Comparison of ENCODE assay signal across 8 cellular contexts in the genomic region with DNA sequence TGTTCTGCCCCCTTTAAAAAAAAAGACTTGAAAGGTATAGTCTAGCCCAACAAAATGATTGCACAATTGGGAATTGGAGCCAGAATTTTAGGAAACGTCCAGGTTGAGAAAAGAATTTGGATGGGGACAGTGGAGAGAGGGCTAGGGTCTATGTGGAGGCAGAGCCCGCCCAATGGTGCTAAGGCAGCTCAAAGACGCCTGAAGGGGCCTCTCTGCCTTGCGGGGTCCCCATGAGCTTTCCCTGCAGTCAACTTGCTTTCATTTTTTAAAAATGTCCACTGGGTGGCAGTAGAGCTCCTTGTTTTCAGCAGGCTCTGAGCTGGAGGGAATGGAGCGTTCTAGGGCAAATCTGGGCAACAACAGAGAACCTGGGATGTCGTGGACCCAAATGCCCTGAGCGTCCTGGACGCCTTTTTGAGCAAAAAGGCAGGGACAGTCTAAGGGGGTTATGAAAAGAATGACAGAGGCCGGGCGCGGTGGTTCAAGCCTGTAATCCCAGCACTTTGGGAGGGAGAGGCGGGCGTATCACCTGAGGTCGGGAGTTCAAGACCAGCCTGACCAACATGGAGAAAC. TPM values are rescaled to one million over a fixed set of nuclear protein-coding genes. Genes with fewer than 3 reads are reported as not detected.
DNase-seq lines count a peak whose midpoint lies in the region; ATAC-seq and TF ChIP-seq lines count a peak whose summit lies in the region.

No MANE protein-coding gene starts in this region.

- peak overlapping the region; percentile 49 for H3K4me3 ChIP-seq in AG04449 (ENCODE audit: low read depth, low read length)
- H3K4me3 ChIP-seq in OCI-LY3 (ENCODE audit: low read length): peak overlapping the region; percentile 9; the same call in 1 of the 2 replicates
- peak overlapping the region; percentile 26 to 65 (median 41) for H3K4me3 ChIP-seq in subcutaneous abdominal adipose tissue (ENCODE audit: low read depth in 1 of 5, low read length in 5 of 5)

- TF ChIP-seq RAD21 in Ishikawa (IDR thresholded peaks at IDR 0.05; ENCODE audit: low read depth): peak; percentile 90

- peaks cover 6 to 13% (median 8%) of the 10 kb centered on the region in 3 donors for H3K4me1 Mint-ChIP-seq in naive B cell

- H3K27me3 ChIP-seq in OCI-LY3 (ENCODE audit: low read depth, low read length) (no peaks in the 10 kb centered on the region), subcutaneous abdominal adipose tissue (ENCODE audit: control insufficient read depth in 5 of 5, insufficient read depth in 4 of 5, low read length in 5 of 5) (peaks cover 0 to 19% (median 0%) of the 10 kb centered on the region in 5 donors)

- H3K27me3 Mint-ChIP-seq in naive B cell: peaks cover 18 to 45% (median 38%) of the 10 kb centered on the region in 3 donors

- H3K9me3 ChIP-seq in OCI-LY3 (ENCODE audit: insufficient read depth, low read length): no peaks in the 10 kb centered on the region
- H3K9me3 ChIP-seq in subcutaneous abdominal adipose tissue (ENCODE audit: control insufficient read depth in 5 of 5, low read length in 5 of 5): peaks cover 0 to 1% (median 0%) of the 10 kb centered on the region in 5 donors

- CTCF ChIA-PET in AG04449 (lab: Yijun Ruan, JAX): interaction anchor here (0.7 to 6.6 kb wide), 46 partner anchors 8 to 777 kb away, joined by 3 to 141 read pairs (median 4); partner anchors contain the start of genes CAB39 and ITM2C

- H2AFZ ChIP-seq in OCI-LY3 (ENCODE audit: low read depth, low read length): no peak overlapping the region

- H3K79me2 ChIP-seq in OCI-LY3 (ENCODE audit: low read length): no peaks in the 10 kb centered on the region

- H3K36me3 ChIP-seq in OCI-LY3 (replicated peaks; ENCODE audit: low read depth, low read length) (no peaks in the 10 kb centered on the region), subcutaneous abdominal adipose tissue (ENCODE audit: control insufficient read depth in 5 of 5, insufficient read depth in 5 of 5, low read length in 5 of 5) (peaks cover 0 to 21% (median 7%) of the 10 kb centered on the region in 5 donors)

- ATAC-seq in GM18861 (IDR thresholded peaks at IDR 0.05; ENCODE audit: unreplicated experiment) (peak; percentile 47), esophagus mucosa (peak; percentile 40), naive B cell (ENCODE audit: low read depth in 2 of 2) (peak; percentile 85 to 86)

- H3K27ac ChIP-seq in OCI-LY3 (ENCODE audit: low read length) (no peak overlapping the region), subcutaneous abdominal adipose tissue (ENCODE audit: low read depth, low read length) (no peak overlapping the region)

- TF ChIP-seq CTCF in AG04449 (IDR thresholded peaks at IDR 0.05; ENCODE audit: insufficient read depth, low read length, missing control alignments) (peak; percentile 58), OCI-LY3 (IDR thresholded peaks at IDR 0.05; ENCODE audit: low read depth, low read length) (peak; percentile 60)

- H3K9ac ChIP-seq in OCI-LY3 (ENCODE audit: low read length): no peak overlapping the region
- peak overlapping the region in 2 of 5 donors; percentile 47 to 48 for H3K9ac ChIP-seq in subcutaneous abdominal adipose tissue (ENCODE audit: low read length in 5 of 5)

- H4K20me1 ChIP-seq in OCI-LY3 (ENCODE audit: insufficient read depth, low read length): no peaks in the 10 kb centered on the region

- peak overlapping the region in 1 of 8 donors; percentile 45 for H3K4me3 Mint-ChIP-seq in naive B cell

- H3K27ac Mint-ChIP-seq in naive B cell: no peak overlapping the region

- H3K4me2 ChIP-seq in OCI-LY3 (ENCODE audit: low read length): peak overlapping the region; percentile 52

- H3K4me1 ChIP-seq in OCI-LY3 (ENCODE audit: low read length): peaks cover 3% of the 10 kb centered on the region; the same call in 1 of the 2 replicates
- H3K4me1 ChIP-seq in subcutaneous abdominal adipose tissue (ENCODE audit: control insufficient read depth in 5 of 5, insufficient read depth in 5 of 5, low read length in 5 of 5): peaks cover 0 to 19% (median 14%) of the 10 kb centered on the region in 5 donors

- H3K36me3 Mint-ChIP-seq in naive B cell: no peaks in the 10 kb centered on the region

- H3K9me3 Mint-ChIP-seq in naive B cell: no peaks in the 10 kb centered on the region

- POLR2A ChIA-PET in AG04449 (lab: Yijun Ruan, JAX): no interaction called here

- TF ChIP-seq EP300 in Ishikawa (IDR thresholded peaks at IDR 0.05; ENCODE audit: borderline replicate concordance): no peak

- DNase-seq in AG04449 (ENCODE audit: low read depth, low spot score) (peak; percentile 24), activated T-cell treated with anti-CD3 and anti-CD28 coated beads for 4 hours (peak; percentile 42), naive B cell (peak; percentile 69)

TF ChIP-seq in Ishikawa, 13 proteins besides CTCF, POLR2A, EP300 and RAD21:
- TF ChIP-seq TEAD4 (IDR thresholded peaks at IDR 0.05): no peak
- no peak for TF ChIP-seq EGR1 (IDR thresholded peaks at IDR 0.05)
- TF ChIP-seq, protein P1, sequence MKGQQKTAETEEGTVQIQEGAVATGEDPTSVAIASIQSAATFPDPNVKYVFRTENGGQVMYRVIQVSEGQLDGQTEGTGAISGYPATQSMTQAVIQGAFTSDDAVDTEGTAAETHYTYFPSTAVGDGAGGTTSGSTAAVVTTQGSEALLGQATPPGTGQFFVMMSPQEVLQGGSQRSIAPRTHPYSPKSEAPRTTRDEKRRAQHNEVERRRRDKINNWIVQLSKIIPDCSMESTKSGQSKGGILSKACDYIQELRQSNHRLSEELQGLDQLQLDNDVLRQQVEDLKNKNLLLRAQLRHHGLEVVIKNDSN (IDR thresholded peaks at IDR 0.05): no peak
- 0 out of 2 replicates have a peak, but pooled peaks have one; percentile 31 for TF ChIP-seq ZBTB7A (IDR thresholded peaks at IDR 0.05; ENCODE audit: low read depth)
- TF ChIP-seq, protein P2, sequence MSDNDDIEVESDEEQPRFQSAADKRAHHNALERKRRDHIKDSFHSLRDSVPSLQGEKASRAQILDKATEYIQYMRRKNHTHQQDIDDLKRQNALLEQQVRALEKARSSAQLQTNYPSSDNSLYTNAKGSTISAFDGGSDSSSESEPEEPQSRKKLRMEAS (IDR thresholded peaks at IDR 0.05): no peak
- no peak for TF ChIP-seq REST (IDR thresholded peaks at IDR 0.05; ENCODE audit: low read depth)
- no peak for TF ChIP-seq NFIC (IDR thresholded peaks at IDR 0.05)
- TF ChIP-seq YY1 (IDR thresholded peaks at IDR 0.05; ENCODE audit: low read depth): no peak
- no peak for TF ChIP-seq FOXM1 (IDR thresholded peaks at IDR 0.05; ENCODE audit: borderline replicate concordance, low read depth)
- peak; percentile 51 for TF ChIP-seq CEBPB (IDR thresholded peaks at IDR 0.05)
TF ChIP-seq in Ishikawa: peak in this region for 2.

RNA-seq across cellular contexts. Expression of gene ITM2C, which starts 40.2 kb away (rescaled TPM):
- total RNA-seq in esophagus mucosa: 7.3 TPM
- 100 to 1,000 TPM in 3 of 6 donors, 10 to 100 TPM in 3; 48.3 to 120 (median 100) TPM for polyA plus RNA-seq in naive B cell (ENCODE audit: low read depth in 6 of 6)
